Comparison of ENCODE assay signal across 6 cellular contexts in genomic region chr7:149527414-149527813, GRCh38.
"Had no signal": no experiment of that assay in that cellular context is flagged by ENCODE, and none has a peak within 500 bp of the region (broad histone marks: within the 10 kb centered on the region; RNA-seq: fewer than 3 reads in every experiment).

No MANE protein-coding gene starts in this region.

- H3K36me3 ChIP-seq: HAP-1 had no signal

- H3K4me1 Mint-ChIP-seq: GM23338 had no signal

- H3K4me2 ChIP-seq: GM23338, KMS-11 had no signal

- H3K27ac ChIP-seq: KMS-11 had no signal

- DNase-seq: H7, IMR-90, KBM-7 had no signal

- H2AFZ ChIP-seq: GM23338 had no signal

- H3K27ac Mint-ChIP-seq: GM23338 had no signal

- H3K4me1 ChIP-seq: HAP-1 had no signal

- H3K4me3 ChIP-seq: GM23338, HAP-1 had no signal

- H3K4me3 Mint-ChIP-seq: GM23338 had no signal
